8 cellular contexts compared by ENCODE assay signal in the genomic region with DNA sequence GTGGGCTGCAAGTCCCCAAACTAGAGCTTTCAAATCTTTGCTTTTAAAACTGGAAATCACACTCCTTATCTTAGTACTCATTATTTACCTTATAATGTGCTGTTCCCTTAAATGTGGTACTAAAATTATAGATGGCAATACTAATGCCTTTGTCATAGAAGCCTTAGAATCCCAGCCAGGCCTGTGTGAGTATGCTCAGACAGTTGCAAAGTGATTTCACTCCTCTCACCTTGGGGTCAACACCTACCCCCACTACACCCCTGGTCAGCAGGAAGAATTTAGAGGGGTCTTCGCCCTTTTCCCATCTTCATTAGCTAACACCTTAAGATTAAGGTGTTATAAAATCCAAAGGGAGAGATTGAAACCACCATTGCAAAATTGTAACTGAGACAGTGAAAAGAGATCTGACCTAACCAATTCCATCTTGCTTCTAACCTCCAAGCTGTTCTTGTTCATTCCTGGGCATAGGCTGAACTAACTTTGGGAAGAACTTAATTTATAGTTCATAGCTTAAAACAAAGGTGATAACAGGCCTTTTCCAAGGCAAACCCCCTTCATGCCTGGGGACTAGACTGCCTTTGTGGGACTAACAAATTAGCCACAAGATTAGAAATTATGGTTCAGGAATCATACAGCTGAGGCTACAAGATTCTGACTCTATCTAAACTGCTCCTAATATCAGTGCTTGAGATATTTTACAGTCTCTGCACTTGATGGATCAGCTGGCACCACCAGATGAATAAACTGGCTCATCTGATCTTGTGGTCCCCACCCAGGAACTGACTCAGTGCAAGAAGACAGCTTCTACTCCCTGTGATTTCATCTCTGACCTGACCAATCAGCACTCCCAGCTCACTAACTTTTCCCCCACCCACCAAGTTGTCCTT. TPM values are rescaled to one million over a fixed set of nuclear protein-coding genes. Genes with fewer than 3 reads are reported as not detected.
DNase-seq lines count a peak whose midpoint lies in the region; ATAC-seq and TF ChIP-seq lines count a peak whose summit lies in the region.

No MANE protein-coding gene starts in this region.

- intact Hi-C loops in mammary epithelial cell (cut with micrococcal nuclease) (no loop called here), psoas muscle (cut with DNase I) (no loop called here), left colon (cut with DNase I, micrococcal nuclease) (no loop called here), stomach (cut with DNase I; ENCODE audit: low total_unique reads) (no loop called here)

- no peaks in the 10 kb centered on the region for H3K27me3 ChIP-seq in BLaER1 treated with 17β-estradiol and CSF1 and Interleukin-3, amounts not matched to agents 10 nM and 100 nM
- no peaks in the 10 kb centered on the region for H3K27me3 ChIP-seq in mammary epithelial cell (ENCODE audit: insufficient read depth, low read length)
- H3K27me3 ChIP-seq in psoas muscle (ENCODE audit: insufficient read depth in 3 of 3, low read length in 2 of 3): no peaks in the 10 kb centered on the region
- H3K27me3 ChIP-seq in endodermal cell (ENCODE audit: control insufficient read depth, insufficient read depth, low read length, poor library complexity, severe bottlenecking): peaks cover 3% of the 10 kb centered on the region
- no peaks in the 10 kb centered on the region for H3K27me3 ChIP-seq in stomach

- TF ChIP-seq CTCF in mammary epithelial cell (conservative IDR thresholded peaks at IDR 0.05 in 1 of 2, IDR thresholded peaks at IDR 0.05 in 1 of 2; ENCODE audit: extremely low read depth in 1 of 2, insufficient read depth in 1 of 2, low read depth in 1 of 2, low read length in 2 of 2): no peak
- TF ChIP-seq CTCF in psoas muscle (IDR thresholded peaks at IDR 0.05): no peak
- no peak for TF ChIP-seq CTCF in endodermal cell (conservative IDR thresholded peaks at IDR 0.05)
- no peak for TF ChIP-seq CTCF in stomach (IDR thresholded peaks at IDR 0.05)

- CTCF ChIA-PET in mammary epithelial cell (lab: Charles Lee; ENCODE audit: low non-redundant PET): interaction anchor here (0.6 to 1.0 kb wide), 3 partner anchors 26 to 162 kb away, joined by 3 to 37 read pairs (median 7); no protein-coding TSS in a partner anchor

- H3K36me3 Mint-ChIP-seq in T-helper 17 cell (ENCODE audit: low read depth) (peaks cover 5% of the 10 kb centered on the region), endodermal cell (ENCODE audit: low read depth) (no peaks in the 10 kb centered on the region)

- dilution Hi-C loops in mammary epithelial cell (cut with HindIII; ENCODE audit: low sequenced_read_pairs): no loop called here

- ATAC-seq in T-helper 17 cell (peak; percentile 50), psoas muscle (peak in 2 of 4 donors; percentile 34 to 59), left colon (no peak), GM21367 (IDR thresholded peaks at IDR 0.05; ENCODE audit: unreplicated experiment) (no peak)

- DNase-seq in T-helper 17 cell (no peak), mammary epithelial cell (peak; percentile 91), psoas muscle (no peak), left colon (no peak), endodermal cell (no peak), stomach (no peak)

- peaks cover 12% of the 10 kb centered on the region for H3K9me3 Mint-ChIP-seq in endodermal cell

- no peaks in the 10 kb centered on the region for H4K20me1 ChIP-seq in BLaER1 treated with 17β-estradiol and CSF1 and Interleukin-3, amounts not matched to agents 10 nM and 100 nM
- no peaks in the 10 kb centered on the region for H4K20me1 ChIP-seq in mammary epithelial cell (ENCODE audit: insufficient read depth, low read length)

- BruUV-seq in mammary epithelial cell (replicated peaks; lab: Mats Ljungman, UMichigan): TSS peak; percentile 88

- H3K4me3 ChIP-seq in BLaER1 treated with 17β-estradiol and CSF1 and Interleukin-3, amounts not matched to agents 10 nM and 100 nM: no peak overlapping the region
- H3K4me3 ChIP-seq in mammary epithelial cell (replicated peaks in 1 of 3; ENCODE audit: insufficient read depth in 1 of 3, low read depth in 2 of 3, low read length in 3 of 3) (no peak overlapping the region), psoas muscle (no peak overlapping the region), endodermal cell (ENCODE audit: low read length) (no peak overlapping the region), stomach (no peak overlapping the region)

- no peak overlapping the region for H3K4me3 Mint-ChIP-seq in T-helper 17 cell
- no peak overlapping the region for H3K4me3 Mint-ChIP-seq in endodermal cell

- peaks cover 7 to 46% (median 25%) of the 10 kb centered on the region in 10 experiments; a peak in 19 of 20 replicates for H3K4me1 ChIP-seq in BLaER1 treated with 17β-estradiol and CSF1 and Interleukin-3, amounts not matched to agents 10 nM and 100 nM
- H3K4me1 ChIP-seq in mammary epithelial cell (ENCODE audit: insufficient read depth, low read length) (peaks cover 7% of the 10 kb centered on the region), psoas muscle (peaks cover 6% of the 10 kb centered on the region), endodermal cell (ENCODE audit: control insufficient read depth, insufficient read depth, low read length) (peaks cover 5% of the 10 kb centered on the region), stomach (peaks cover 0 to 16% (median 0%) of the 10 kb centered on the region in 4 donors)

- H3K27me3 Mint-ChIP-seq in T-helper 17 cell (no peaks in the 10 kb centered on the region), endodermal cell (ENCODE audit: insufficient read depth) (peaks cover 2% of the 10 kb centered on the region)

- TF ChIP-seq EP300 in stomach (IDR thresholded peaks at IDR 0.05): no peak

- peaks cover 22% of the 10 kb centered on the region for H3K4me1 Mint-ChIP-seq in T-helper 17 cell
- peaks cover 9% of the 10 kb centered on the region for H3K4me1 Mint-ChIP-seq in endodermal cell

- H3K9me3 ChIP-seq in BLaER1 treated with 17β-estradiol and CSF1 and Interleukin-3, amounts not matched to agents 10 nM and 100 nM (replicated peaks in 1 of 11): peaks cover 0 to 8% (median 5%) of the 10 kb centered on the region in 11 experiments; a peak in 7 of 22 replicates
- no peaks in the 10 kb centered on the region for H3K9me3 ChIP-seq in T-helper 17 cell (ENCODE audit: control insufficient read depth, low read length, poor library complexity, severe bottlenecking)
- H3K9me3 ChIP-seq in mammary epithelial cell (replicated peaks; ENCODE audit: insufficient read depth, low read length): peaks cover 2% of the 10 kb centered on the region
- no peaks in the 10 kb centered on the region for H3K9me3 ChIP-seq in psoas muscle
- peaks cover 12% of the 10 kb centered on the region for H3K9me3 ChIP-seq in endodermal cell (ENCODE audit: control insufficient read depth, low read length)
- no peaks in the 10 kb centered on the region for H3K9me3 ChIP-seq in stomach

- H3K9ac ChIP-seq in BLaER1 treated with 17β-estradiol and CSF1 and Interleukin-3, amounts not matched to agents 10 nM and 100 nM: peak overlapping the region in 3 of 11 experiments; percentile 19 to 56 (median 34); a peak in 3 of 22 replicates
- H3K9ac ChIP-seq in mammary epithelial cell (ENCODE audit: insufficient read depth, low read length) (no peak overlapping the region), endodermal cell (ENCODE audit: extremely low read depth, low read length, poor library complexity, severe bottlenecking) (no peak overlapping the region)

- peak overlapping the region in 5 of 11 experiments; percentile 11 to 65 (median 57); a peak in 7 of 22 replicates for H3K27ac ChIP-seq in BLaER1 treated with 17β-estradiol and CSF1 and Interleukin-3, amounts not matched to agents 10 nM and 100 nM
- H3K27ac ChIP-seq in mammary epithelial cell (ENCODE audit: insufficient read depth, low read depth, low read length) (peak overlapping the region; percentile 16), psoas muscle (peak overlapping the region; percentile 36), endodermal cell (ENCODE audit: low read depth, low read length) (no peak overlapping the region), stomach (peak overlapping the region in 1 of 5 donors; percentile 11)

- H3K4me2 ChIP-seq in BLaER1 treated with 17β-estradiol and CSF1 and Interleukin-3, amounts not matched to agents 10 nM and 100 nM: peak overlapping the region; percentile 10 to 88 (median 51); a peak in 20 of 22 replicates
- peak overlapping the region; percentile 44 for H3K4me2 ChIP-seq in mammary epithelial cell (ENCODE audit: insufficient read depth, low read depth, low read length)

- no peaks in the 10 kb centered on the region for H3K36me3 ChIP-seq in BLaER1 treated with 17β-estradiol and CSF1 and Interleukin-3, amounts not matched to agents 10 nM and 100 nM
- H3K36me3 ChIP-seq in mammary epithelial cell (ENCODE audit: insufficient read depth, low read length) (no peaks in the 10 kb centered on the region), psoas muscle (ENCODE audit: insufficient read depth in 1 of 2, low read depth in 1 of 2) (no peaks in the 10 kb centered on the region), endodermal cell (ENCODE audit: control insufficient read depth, insufficient read depth, low read length) (no peaks in the 10 kb centered on the region), stomach (no peaks in the 10 kb centered on the region)

- H3K27ac Mint-ChIP-seq in T-helper 17 cell (peak overlapping the region; percentile 81), endodermal cell (no peak overlapping the region)

- in situ Hi-C loops in mammary epithelial cell (cut with MboI; ENCODE audit: low sequenced_read_pairs in 2 of 2): no loop called here

- 70% methylated on average over 1 of the region's 1 CpG for WGBS in mammary epithelial cell (ENCODE audit: low coverage, missing lambda C conversion rate)
- 88 to 93% (median 91%) methylated on average over 1 of the region's 1 CpG for WGBS in psoas muscle, 3 donors
- WGBS in endodermal cell (ENCODE audit: insufficient coverage in 1 of 2, insufficient read length in 1 of 2), 2 experiments: no CpG with 5 or more reads among the region's 1 CpG
- WGBS in stomach, 5 donors: 75 to 95% (median 87%) methylated on average over 1 of the region's 1 CpG

- no peaks in the 10 kb centered on the region for H3K79me2 ChIP-seq in mammary epithelial cell (ENCODE audit: insufficient read depth, low read length)

- no peak for TF ChIP-seq POLR2A in stomach (IDR thresholded peaks at IDR 0.05)

- H2AFZ ChIP-seq in mammary epithelial cell (ENCODE audit: low read depth, low read length): peak overlapping the region; percentile 36

RNA-seq across cellular contexts. Expression of a gene that starts 10.4 kb away (rescaled TPM):
- total RNA-seq in T-helper 17 cell (10 to 100 TPM; 10.9 TPM), mammary epithelial cell (10 to 100 TPM; 23.8 to 95.9 TPM), psoas muscle (10 to 100 TPM; 27.2 to 44.8 (median 38.8) TPM), left colon (10 to 100 TPM; 24.7 to 29.9 TPM), endodermal cell (10 to 100 TPM; 57.6 to 72.6 TPM), stomach (100 to 1,000 TPM in 1 of 5 donors, 10 to 100 TPM in 3, 1 to 10 TPM in 1; 9.0 to 148 (median 20.4) TPM)
- polyA plus RNA-seq in mammary epithelial cell (85.0 TPM), psoas muscle (10 to 100 TPM; 43.0 to 95.6 (median 47.0) TPM), stomach (10 to 100 TPM; 43.2 to 52.2 (median 49.4) TPM)
- polyA minus RNA-seq in mammary epithelial cell: 28.8 TPM
- polyA plus RNA-seq in endodermal cell (2013, experiment 1 of 2): 41.0 TPM
- polyA plus RNA-seq in endodermal cell (2013, experiment 2 of 2): 40.0 TPM

RNA-seq across cellular contexts. Expression of a gene that starts 38.0 kb away (rescaled TPM):
- total RNA-seq in T-helper 17 cell: 1 to 10 TPM; 1.8 to 8.0 TPM
- under 1 TPM; 0.50 to 0.59 TPM for total RNA-seq in mammary epithelial cell
- polyA plus RNA-seq in mammary epithelial cell: 0.05 TPM
- 0.05 TPM for polyA minus RNA-seq in mammary epithelial cell
- total RNA-seq in psoas muscle: 1 to 10 TPM; 3.2 to 7.2 (median 5.4) TPM
- polyA plus RNA-seq in psoas muscle: 1 to 10 TPM in 2 of 3 donors, under 1 TPM in 1; 0.98 to 1.7 (median 1.1) TPM
- total RNA-seq in left colon: 1 to 10 TPM; 2.8 to 7.6 TPM
- total RNA-seq in endodermal cell: 10 to 100 TPM; 13.7 to 14.3 TPM
- 34.9 TPM for polyA plus RNA-seq in endodermal cell (2013, experiment 1 of 2)
- polyA plus RNA-seq in endodermal cell (2013, experiment 2 of 2): 34.2 TPM
- 10 to 100 TPM in 4 of 5 donors, 1 to 10 TPM in 1; 9.9 to 22.8 (median 17.4) TPM for total RNA-seq in stomach
- 1 to 10 TPM in 2 of 3 donors, under 1 TPM in 1; 0.76 to 2.6 (median 1.6) TPM for polyA plus RNA-seq in stomach
